In the genomic region with DNA sequence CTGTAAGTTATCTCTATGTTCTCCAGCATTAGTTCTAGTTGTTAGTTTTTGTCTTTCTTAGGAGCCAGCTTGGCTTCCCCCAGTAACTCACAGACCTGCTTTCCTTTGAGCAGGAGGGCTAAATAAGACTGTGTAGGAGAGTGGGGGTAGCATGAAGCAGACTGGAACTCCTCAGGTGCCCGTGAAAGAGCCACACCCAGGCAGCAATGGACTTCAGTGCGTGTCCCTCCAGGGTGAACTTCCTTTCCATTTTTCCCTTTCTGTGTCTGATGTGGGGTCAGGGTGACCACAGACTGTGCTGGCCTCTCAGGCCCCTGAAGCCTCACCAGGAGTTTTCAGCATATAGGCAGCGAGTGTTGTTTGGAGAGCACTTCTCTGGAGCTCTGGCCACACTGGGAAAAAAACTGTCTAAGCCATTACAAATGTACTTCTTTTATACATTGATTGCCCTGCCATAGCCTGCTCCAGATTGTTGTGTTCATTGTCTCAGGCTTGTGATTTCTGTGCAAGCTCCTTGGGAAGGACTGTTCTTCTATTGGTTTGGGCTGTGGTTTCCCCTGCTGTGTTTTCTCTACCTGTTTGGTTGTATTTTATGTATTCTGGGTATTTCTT, we compare ENCODE assay signal across 1 cellular context.
TF ChIP-seq lines count a peak whose summit lies in the region.

No MANE protein-coding gene starts in this region.

TF ChIP-seq in K562, 482 proteins besides CTCF, POLR2A, EP300 and RAD21:
- TF ChIP-seq AFF4 (CRISPR knock-in tag; IDR thresholded peaks at IDR 0.05) = no peak
- no peak for TF ChIP-seq ARHGAP35 (IDR thresholded peaks at IDR 0.05; ENCODE audit: partially characterized antibody)
- no peak for TF ChIP-seq ZNF431 (CRISPR knock-in tag; IDR thresholded peaks at IDR 0.05)
- no peak for TF ChIP-seq SFPQ (IDR thresholded peaks at IDR 0.05; ENCODE audit: low read depth, low read length)
- TF ChIP-seq ZNF766 (CRISPR knock-in tag; conservative IDR thresholded peaks at IDR 0.05) = no peak
- TF ChIP-seq HLTF (IDR thresholded peaks at IDR 0.05) = no peak
- TF ChIP-seq STAG1 (CRISPR knock-in tag; IDR thresholded peaks at IDR 0.05; ENCODE audit: borderline replicate concordance) = no peak
- TF ChIP-seq ZBTB43 (CRISPR knock-in tag; IDR thresholded peaks at IDR 0.05) = no peak
- no peak for TF ChIP-seq ZNF253 (CRISPR knock-in tag; conservative IDR thresholded peaks at IDR 0.05)
- no peak for TF ChIP-seq SMARCB1 (IDR thresholded peaks at IDR 0.05; ENCODE audit: insufficient read length, low read depth)
- TF ChIP-seq ATF2 (CRISPR knock-in tag; IDR thresholded peaks at IDR 0.05) = no peak
